Comparison of ENCODE assay signal across 10 cellular contexts in genomic region chr10:132107211-132107946, GRCh38. TPM values are rescaled to one million over a fixed set of nuclear protein-coding genes. Genes with fewer than 3 reads are reported as not detected.
DNase-seq lines count a peak whose midpoint lies in the region; ATAC-seq lines count a peak whose summit lies in the region.
"Had no signal": no experiment of that assay in that cellular context is flagged by ENCODE, and none has a peak within 500 bp of the region (broad histone marks: within the 10 kb centered on the region; RNA-seq: fewer than 3 reads in every experiment).

No MANE protein-coding gene starts in this region.

- no peak for ATAC-seq in HG03175 (IDR thresholded peaks at IDR 0.05; ENCODE audit: unreplicated experiment)
- ATAC-seq: HCT116 had no signal

- intact Hi-C loops in posterior vena cava (cut with DNase I), result no loop called here

- DNase-seq in NCI-H1417 (lab: John Stamatoyannopoulos, UW) (peak in 2 of 3 experiments; percentile 18 to 50), NCI-H1417 treated with DMSO at 0.1 percent for 48 hours (lab: John Stamatoyannopoulos, UW) (no peak), HK-2 (ENCODE audit: unreplicated experiment) (peak; percentile 24), globus pallidus (ENCODE audit: low spot score) (peak; percentile 52), posterior vena cava (ENCODE audit: low spot score) (peak; percentile 64), A172 (ENCODE audit: low spot score) (no peak), activated gamma-delta T cell (lab: John Stamatoyannopoulos, UW) (no peak)
- DNase-seq: SK-N-SH had no signal

RNA-seq across cellular contexts. Expression of gene JAKMIP3, which starts 41.6 kb away (rescaled TPM):
- under 1 TPM; 0.60 to 0.62 TPM for total RNA-seq in posterior vena cava
- 0.26 and 0.64 TPM in 2 replicates for total RNA-seq in A172 (2014; rRNA removed; shearing (Covaris generic))

Comparison
In these comparisons a context has a peak if more than half of its experiments do, and no peak if none do; other contexts are left out.
1. DNase-seq: peak in NCI-H1417 (2 of 3), HK-2 (single experiment), globus pallidus (single experiment) and posterior vena cava (single experiment); none in NCI-H1417 treated with DMSO at 0.1 percent for 48 hours (single experiment), A172 (single experiment) and activated gamma-delta T cell (single experiment).